11 cellular contexts compared by ENCODE assay signal in the genomic region with DNA sequence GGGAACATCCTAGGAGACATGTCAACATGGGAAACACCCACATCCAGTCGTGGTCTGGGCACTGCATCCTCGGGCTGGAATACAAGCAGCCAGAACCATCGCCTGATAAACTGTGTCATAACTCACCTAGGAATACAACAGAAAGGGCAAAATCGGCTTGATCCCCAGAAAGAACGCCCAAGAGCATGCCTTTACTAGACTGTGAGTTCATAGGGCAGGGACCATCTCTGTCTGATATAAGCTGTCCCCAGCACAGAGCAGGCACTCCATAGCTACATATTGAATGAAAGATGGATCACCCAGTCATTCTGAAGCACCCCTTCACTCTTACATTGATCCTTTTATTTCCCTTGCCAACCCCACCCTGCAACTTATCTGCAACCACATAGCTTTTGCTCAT. TPM values are rescaled to one million over a fixed set of nuclear protein-coding genes. Genes with fewer than 3 reads are reported as not detected.
DNase-seq lines count a peak whose midpoint lies in the region; ATAC-seq and TF ChIP-seq lines count a peak whose summit lies in the region.
"Had no signal": no experiment of that assay in that cellular context is flagged by ENCODE, and none has a peak within 500 bp of the region (broad histone marks: within the 10 kb centered on the region; RNA-seq: fewer than 3 reads in every experiment).

No MANE protein-coding gene starts in this region.

- peaks cover 95% of the 10 kb centered on the region for H3K4me1 ChIP-seq in CD8-positive, alpha-beta memory T cell (ENCODE audit: insufficient read depth, low read length)
- peaks cover 85% of the 10 kb centered on the region for H3K4me1 ChIP-seq in effector memory CD4-positive, alpha-beta T cell (ENCODE audit: control insufficient read depth, insufficient read depth, low read length, poor library complexity, severe bottlenecking)
- peaks cover 23% of the 10 kb centered on the region for H3K4me1 ChIP-seq in osteoblast (ENCODE audit: insufficient read depth, low read length)
- peaks cover 0 to 5% of the 10 kb centered on the region in 2 donors for H3K4me1 ChIP-seq in ascending aorta
- H3K4me1 ChIP-seq: foreskin keratinocyte had no signal

- CTCF ChIA-PET in CD8-positive, alpha-beta memory T cell (lab: Charles Lee), result interaction anchor here (1.0 to 7.3 kb wide), 11 partner anchors 8 to 115 kb away, joined by 3 to 98 read pairs (median 6); a partner anchor contains a TSS

- no peaks in the 10 kb centered on the region for H3K27me3 ChIP-seq in CD8-positive, alpha-beta memory T cell (ENCODE audit: insufficient read depth, low read length, poor library complexity, severe bottlenecking)
- H3K27me3 ChIP-seq in effector memory CD4-positive, alpha-beta T cell (replicated peaks; ENCODE audit: control insufficient read depth, insufficient read depth, low read length, poor library complexity, severe bottlenecking), result no peaks in the 10 kb centered on the region
- H3K27me3 ChIP-seq in osteoblast (ENCODE audit: insufficient read depth, low read length) (peaks cover 46% of the 10 kb centered on the region), ascending aorta (no peaks in the 10 kb centered on the region)

- no peaks in the 10 kb centered on the region for H3K9me3 ChIP-seq in CD8-positive, alpha-beta memory T cell (ENCODE audit: low read length)
- H3K9me3 ChIP-seq in effector memory CD4-positive, alpha-beta T cell (ENCODE audit: control insufficient read depth, low read length), result no peaks in the 10 kb centered on the region
- H3K9me3 ChIP-seq in osteoblast (ENCODE audit: low read depth, low read length), result no peaks in the 10 kb centered on the region
- no peaks in the 10 kb centered on the region for H3K9me3 ChIP-seq in ascending aorta
- H3K9me3 ChIP-seq: SK-N-SH had no signal

- H4K20me1 ChIP-seq in osteoblast (ENCODE audit: insufficient read depth, low read length), result no peaks in the 10 kb centered on the region

- H3K27ac ChIP-seq in CD8-positive, alpha-beta memory T cell (ENCODE audit: low read depth, low read length), result no peak overlapping the region
- peak overlapping the region; percentile 80 for H3K27ac ChIP-seq in effector memory CD4-positive, alpha-beta T cell (ENCODE audit: insufficient read depth, low read length, poor library complexity, severe bottlenecking)
- no peak overlapping the region for H3K27ac ChIP-seq in osteoblast (ENCODE audit: low read depth, low read length)
- no peak overlapping the region for H3K27ac ChIP-seq in ascending aorta
- H3K27ac ChIP-seq: foreskin keratinocyte had no signal

- no peaks in the 10 kb centered on the region for H3K79me2 ChIP-seq in osteoblast (ENCODE audit: insufficient read depth, low read length)

- H3K36me3 Mint-ChIP-seq in CD8-positive, alpha-beta memory T cell, result peaks cover 0 to 90% (median 40%) of the 10 kb centered on the region in 3 donors

- no peaks in the 10 kb centered on the region for H3K27me3 Mint-ChIP-seq in CD8-positive, alpha-beta memory T cell

- H3K9me3 Mint-ChIP-seq in CD8-positive, alpha-beta memory T cell, result no peaks in the 10 kb centered on the region

- intact Hi-C loops in ascending aorta (cut with DNase I), result no loop called here

- no peak overlapping the region for H2AFZ ChIP-seq in osteoblast (ENCODE audit: low read length)

- H3K27ac Mint-ChIP-seq in CD8-positive, alpha-beta memory T cell, result peak overlapping the region; percentile 90 to 99 (median 98)

- H3K36me3 ChIP-seq in CD8-positive, alpha-beta memory T cell (ENCODE audit: insufficient read depth, low read length), result peaks cover 25% of the 10 kb centered on the region
- H3K36me3 ChIP-seq in effector memory CD4-positive, alpha-beta T cell (ENCODE audit: control insufficient read depth, insufficient read depth, low read length), result peaks cover 29% of the 10 kb centered on the region
- no peaks in the 10 kb centered on the region for H3K36me3 ChIP-seq in osteoblast (ENCODE audit: insufficient read depth, low read length)
- no peaks in the 10 kb centered on the region for H3K36me3 ChIP-seq in ascending aorta

- TF ChIP-seq CTCF in LNCaP clone FGC (IDR thresholded peaks at IDR 0.05; ENCODE audit: control insufficient read depth, extremely low read depth, insufficient read depth) (no peak), osteoblast (IDR thresholded peaks at IDR 0.05; ENCODE audit: extremely low read depth, low read depth, low read length) (no peak), ascending aorta (IDR thresholded peaks at IDR 0.05) (no peak)

- POLR2A ChIA-PET in CD8-positive, alpha-beta memory T cell (lab: Charles Lee), result interaction anchor here (1.1 to 4.0 kb wide), 7 partner anchors 8 to 106 kb away, joined by 3 to 46 read pairs (median 7); a partner anchor contains a TSS

- H3K4me3 Mint-ChIP-seq in CD8-positive, alpha-beta memory T cell, result peak overlapping the region; percentile 89 to 98 (median 94)

- H3K4me2 ChIP-seq in osteoblast (ENCODE audit: insufficient read depth, low read length), result peak overlapping the region; percentile 90

- DNase-seq in CD8-positive, alpha-beta memory T cell, result no peak
- DNase-seq in LNCaP clone FGC (ENCODE audit: low read depth), result no peak
- no peak for DNase-seq in effector memory CD4-positive, alpha-beta T cell
- DNase-seq in osteoblast (ENCODE audit: insufficient read length, low spot score, missing footprints), result no peak
- DNase-seq in ascending aorta (ENCODE audit: low spot score in 2 of 2), result no peak
- no peak for DNase-seq in activated effector memory CD4-positive, alpha-beta T cell treated with Interleukin-2 at 50 U/mL for 16 hours
- no peak for DNase-seq in NCI-H128 (lab: John Stamatoyannopoulos, UW; ENCODE audit: unreplicated experiment)
- DNase-seq: DMS79, foreskin keratinocyte, SK-N-SH had no signal

- peak overlapping the region; percentile 53 for H3K4me3 ChIP-seq in CD8-positive, alpha-beta memory T cell (ENCODE audit: low read length)
- H3K4me3 ChIP-seq in LNCaP clone FGC (ENCODE audit: low read depth, low read length), result peak overlapping the region; percentile 71
- H3K4me3 ChIP-seq in effector memory CD4-positive, alpha-beta T cell (ENCODE audit: insufficient read depth, low read depth, low read length, poor library complexity, severe bottlenecking), result peak overlapping the region; percentile 56
- peak overlapping the region; percentile 76 for H3K4me3 ChIP-seq in osteoblast (ENCODE audit: insufficient read depth, low read length)
- H3K4me3 ChIP-seq in ascending aorta, result peak overlapping the region in 1 of 2 donors; percentile 73

- no peak for ATAC-seq in HG03378 (IDR thresholded peaks at IDR 0.05; ENCODE audit: unreplicated experiment)

- peaks cover 94 to 97% (median 97%) of the 10 kb centered on the region in 3 donors for H3K4me1 Mint-ChIP-seq in CD8-positive, alpha-beta memory T cell

RNA-seq across cellular contexts. Expression of a gene that starts 23.8 kb away (rescaled TPM):
- total RNA-seq in CD8-positive, alpha-beta memory T cell, result 10 to 100 TPM; 54.4 to 58.2 TPM
- 427 TPM for polyA plus RNA-seq in CD8-positive, alpha-beta memory T cell
- total RNA-seq in osteoblast (1.4 and 2.1 TPM in 2 replicates), ascending aorta (49.0 TPM)
- polyA plus RNA-seq: foreskin keratinocyte had no signal

Comparison
In these comparisons a context has a peak if more than half of its experiments do, and no peak if none do; other contexts are left out.
1. RNA of a gene that starts 23.8 kb away (total RNA-seq): 54.4 to 58.2 TPM in CD8-positive, alpha-beta memory T cell and 49.0 TPM in ascending aorta (single experiment); 1.4 to 2.1 TPM in osteoblast; every median in the first group is over 10 times any median in the second.